18 cellular contexts compared by ENCODE assay signal in the genomic region with DNA sequence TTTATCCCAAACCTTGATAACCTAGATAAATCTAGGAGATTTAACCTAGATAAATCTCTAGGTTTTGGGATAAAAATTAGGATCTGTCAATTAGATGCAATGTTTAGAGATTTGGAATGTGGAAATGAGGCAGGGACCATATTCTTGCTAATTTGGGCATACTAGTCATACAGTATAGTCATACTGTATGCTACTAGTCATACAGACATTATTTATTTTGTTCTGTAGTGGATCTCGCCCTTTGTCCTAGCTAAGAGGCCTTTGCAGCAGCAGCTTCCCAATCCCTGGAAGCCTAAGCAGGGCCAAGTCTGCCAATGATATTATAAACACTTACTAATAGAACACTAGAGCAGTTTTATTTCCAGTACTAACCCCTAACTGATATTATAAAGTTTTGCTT.
A peak's percentile ranks its signal among the peaks of the same experiment; 100 is the strongest.
DNase-seq lines count a peak whose midpoint lies in the region; ATAC-seq and TF ChIP-seq lines count a peak whose summit lies in the region.
"Had no signal": no experiment of that assay in that cellular context is flagged by ENCODE, and none has a peak within 500 bp of the region (broad histone marks: within the 10 kb centered on the region; RNA-seq: fewer than 3 reads in every experiment).

No MANE protein-coding gene starts in this region.

- H3K4me1 Mint-ChIP-seq in activated T-cell treated with anti-CD3 and anti-CD28 coated beads, Interleukin-2, amount 50 U/mL, for 72 hours (ENCODE audit: low read depth), result no peaks in the 10 kb centered on the region
- H3K4me1 Mint-ChIP-seq in activated T-cell treated with anti-CD3 and anti-CD28 coated beads, Interleukin-2, amount 50 U/mL, for 4 hours (ENCODE audit: low read depth), result peaks cover 2% of the 10 kb centered on the region
- no peaks in the 10 kb centered on the region for H3K4me1 Mint-ChIP-seq in activated CD4-positive, alpha-beta memory T cell treated with anti-CD3 and anti-CD28 coated beads for 36 hours (ENCODE audit: low read depth)

- peak; percentile 46 for DNase-seq in ELR (ENCODE audit: low read depth)
- peak; percentile 30 for DNase-seq in RKO (ENCODE audit: low spot score)
- DNase-seq in fibroblast of lung (ENCODE audit: low read depth in 2 of 2), result peak; percentile 56 to 86
- peak; percentile 4 for DNase-seq in skeletal muscle cell (ENCODE audit: low read depth)
- no peak for DNase-seq in activated T-cell treated with anti-CD3 and anti-CD28 coated beads, Interleukin-2, amount 50 U/mL, for 72 hours
- no peak for DNase-seq in activated T-cell treated with anti-CD3 and anti-CD28 coated beads, Interleukin-2, amount 50 U/mL, for 4 hours
- no peak for DNase-seq in activated CD4-positive, alpha-beta memory T cell treated with anti-CD3 and anti-CD28 coated beads for 36 hours
- DNase-seq: GDM1, MM.1S, NCI-H1105 treated with DMSO at 0.1 percent for 48 hours, NCI-H187, NCI-H2171 treated with DMSO at 0.1 percent for 48 hours, NCI-H510A treated with DMSO at 0.1 percent for 48 hours, RPMI8226, SJCRH30 had no signal

- H3K9me3 Mint-ChIP-seq in activated T-cell treated with anti-CD3 and anti-CD28 coated beads, Interleukin-2, amount 50 U/mL, for 72 hours, result peaks cover 14 to 15% of the 10 kb centered on the region in 2 donors
- peaks cover 21% of the 10 kb centered on the region for H3K9me3 Mint-ChIP-seq in activated T-cell treated with anti-CD3 and anti-CD28 coated beads, Interleukin-2, amount 50 U/mL, for 4 hours
- peaks cover 25% of the 10 kb centered on the region for H3K9me3 Mint-ChIP-seq in activated CD4-positive, alpha-beta memory T cell treated with anti-CD3 and anti-CD28 coated beads for 36 hours

- POLR2A ChIA-PET in activated CD4-positive, alpha-beta memory T cell treated with anti-CD3 and anti-CD28 coated beads for 36 hours (lab: Charles Lee), result no interaction called here

- no peaks in the 10 kb centered on the region for H4K20me1 ChIP-seq in fibroblast of lung (ENCODE audit: control insufficient read depth, extremely low read depth, insufficient read depth, low read length)

- H3K4me3 Mint-ChIP-seq in activated T-cell treated with anti-CD3 and anti-CD28 coated beads, Interleukin-2, amount 50 U/mL, for 72 hours, result no peak overlapping the region
- H3K4me3 Mint-ChIP-seq in activated T-cell treated with anti-CD3 and anti-CD28 coated beads, Interleukin-2, amount 50 U/mL, for 4 hours, result no peak overlapping the region
- no peak overlapping the region for H3K4me3 Mint-ChIP-seq in activated CD4-positive, alpha-beta memory T cell treated with anti-CD3 and anti-CD28 coated beads for 36 hours

- H3K36me3 Mint-ChIP-seq in activated T-cell treated with anti-CD3 and anti-CD28 coated beads, Interleukin-2, amount 50 U/mL, for 72 hours (ENCODE audit: insufficient read depth in 2 of 2), result peaks cover 14 to 21% of the 10 kb centered on the region in 2 donors
- peaks cover 26% of the 10 kb centered on the region for H3K36me3 Mint-ChIP-seq in activated T-cell treated with anti-CD3 and anti-CD28 coated beads, Interleukin-2, amount 50 U/mL, for 4 hours (ENCODE audit: insufficient read depth)
- H3K36me3 Mint-ChIP-seq in activated CD4-positive, alpha-beta memory T cell treated with anti-CD3 and anti-CD28 coated beads for 36 hours, result peaks cover 30% of the 10 kb centered on the region

- TF ChIP-seq CTCF in fibroblast of lung (conservative IDR thresholded peaks at IDR 0.05 in 1 of 2, IDR thresholded peaks at IDR 0.05 in 1 of 2; ENCODE audit: low read depth in 1 of 2, low read length in 2 of 2), result no peak

- no peaks in the 10 kb centered on the region for H3K36me3 ChIP-seq in fibroblast of lung (ENCODE audit: control insufficient read depth, insufficient read depth, low read length)

- no peak for ATAC-seq in activated T-cell treated with anti-CD3 and anti-CD28 coated beads, Interleukin-2, amount 50 U/mL, for 72 hours (replicated peaks in 1 of 2)
- ATAC-seq in activated T-cell treated with anti-CD3 and anti-CD28 coated beads, Interleukin-2, amount 50 U/mL, for 4 hours, result no peak
- ATAC-seq in GM18517 (IDR thresholded peaks at IDR 0.05; ENCODE audit: unreplicated experiment), result no peak

- H3K27me3 Mint-ChIP-seq in activated T-cell treated with anti-CD3 and anti-CD28 coated beads, Interleukin-2, amount 50 U/mL, for 72 hours (ENCODE audit: low read depth), result no peaks in the 10 kb centered on the region
- H3K27me3 Mint-ChIP-seq in activated T-cell treated with anti-CD3 and anti-CD28 coated beads, Interleukin-2, amount 50 U/mL, for 4 hours (ENCODE audit: low read depth), result no peaks in the 10 kb centered on the region
- H3K27me3 Mint-ChIP-seq in activated CD4-positive, alpha-beta memory T cell treated with anti-CD3 and anti-CD28 coated beads for 36 hours, result no peaks in the 10 kb centered on the region

- no peak overlapping the region for H3K27ac Mint-ChIP-seq in activated T-cell treated with anti-CD3 and anti-CD28 coated beads, Interleukin-2, amount 50 U/mL, for 72 hours
- H3K27ac Mint-ChIP-seq in activated CD4-positive, alpha-beta memory T cell treated with anti-CD3 and anti-CD28 coated beads for 36 hours, result no peak overlapping the region

- no peak overlapping the region for H3K4me2 ChIP-seq in fibroblast of lung (ENCODE audit: extremely low read depth, insufficient read depth, low read length)
- H3K4me2 ChIP-seq: KMS-11 had no signal

- no peak overlapping the region for H3K9ac ChIP-seq in fibroblast of lung (ENCODE audit: insufficient read depth, low read length)
- H3K9ac ChIP-seq: KMS-11 had no signal

- H3K79me2 ChIP-seq in fibroblast of lung (ENCODE audit: control insufficient read depth, insufficient read depth, low read length), result no peaks in the 10 kb centered on the region

- no peaks in the 10 kb centered on the region for H3K27me3 ChIP-seq in fibroblast of lung (ENCODE audit: control insufficient read depth, insufficient read depth, low read length)
- H3K27me3 ChIP-seq: SJCRH30 had no signal

- CTCF ChIA-PET in activated CD4-positive, alpha-beta memory T cell treated with anti-CD3 and anti-CD28 coated beads for 36 hours (lab: Charles Lee), result no interaction called here

- intact Hi-C loops in activated CD4-positive, alpha-beta memory T cell treated with anti-CD3 and anti-CD28 coated beads for 36 hours (cut with micrococcal nuclease), result no loop called here

- H3K27ac ChIP-seq in fibroblast of lung (ENCODE audit: insufficient read depth, low read length), result no peak overlapping the region
- H3K27ac ChIP-seq: C4-2B, KMS-11, SJCRH30 had no signal

- H3K4me3 ChIP-seq in fibroblast of lung (replicated peaks in 1 of 4; ENCODE audit: control extremely low read depth in 1 of 4, insufficient read depth in 1 of 4, low read depth in 3 of 4, low read length in 4 of 4) (no peak overlapping the region), skeletal muscle cell (ENCODE audit: low read depth, low read length) (no peak overlapping the region)
- H3K4me3 ChIP-seq: SJCRH30 had no signal

- H3K4me1 ChIP-seq in fibroblast of lung (ENCODE audit: control insufficient read depth, extremely low read depth, insufficient read depth, low read length), result no peaks in the 10 kb centered on the region
- H3K4me1 ChIP-seq: SJCRH30 had no signal

- no peaks in the 10 kb centered on the region for H3K9me3 ChIP-seq in fibroblast of lung (ENCODE audit: control insufficient read depth, insufficient read depth, low read depth, low read length)
- H3K9me3 ChIP-seq: SJCRH30 had no signal

- H2AFZ ChIP-seq in fibroblast of lung (ENCODE audit: low read length), result no peak overlapping the region

Comparison
In these comparisons a context has a peak if more than half of its experiments do, and no peak if none do; other contexts are left out.
1. DNase-seq: peak in ELR (single experiment), RKO (single experiment), fibroblast of lung (2 of 2) and skeletal muscle cell (single experiment); none in activated T-cell treated with anti-CD3 and anti-CD28 coated beads, Interleukin-2, amount 50 U/mL, for 72 hours (0 of 2), activated T-cell treated with anti-CD3 and anti-CD28 coated beads, Interleukin-2, amount 50 U/mL, for 4 hours (single experiment) and activated CD4-positive, alpha-beta memory T cell treated with anti-CD3 and anti-CD28 coated beads for 36 hours (single experiment).